Comparison of ENCODE assay signal across 8 cellular contexts in the genomic region with DNA sequence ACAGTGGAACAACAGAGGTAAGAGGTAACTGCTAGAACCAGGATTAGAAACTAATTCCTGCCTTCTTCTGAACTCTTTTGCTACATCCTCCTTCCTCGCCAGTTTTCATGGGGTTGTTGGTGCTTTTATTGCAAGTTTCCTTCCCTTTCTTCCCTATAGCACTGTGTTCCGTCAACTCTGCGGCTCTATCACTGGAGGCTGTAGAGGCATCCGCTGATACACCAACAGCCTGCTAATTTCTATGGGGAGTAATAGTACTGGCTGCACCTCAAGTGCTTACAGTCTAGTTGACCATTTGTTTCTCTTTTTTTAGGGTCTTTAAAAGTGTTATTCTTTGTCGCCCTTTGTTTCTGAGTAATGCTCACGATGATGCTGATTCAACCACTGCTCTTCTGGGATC. TPM values are rescaled to one million over a fixed set of nuclear protein-coding genes. Genes with fewer than 3 reads are reported as not detected.
A peak's percentile ranks its signal among the peaks of the same experiment; 100 is the strongest.
DNase-seq lines count a peak whose midpoint lies in the region; FAIRE-seq and TF ChIP-seq lines count a peak whose summit lies in the region.

No MANE protein-coding gene starts in this region.

- H3K4me3 ChIP-seq in dorsolateral prefrontal cortex = peak overlapping the region; percentile 72 to 100 (median 89)

- intact Hi-C loops in dorsolateral prefrontal cortex (cut with DNase I) = loop anchor here in 1 of 2 donors (2.0 to 10.0 kb wide), 4 partner anchors 57 to 603 kb away; a partner anchor contains a TSS

- no peaks in the 10 kb centered on the region for H3K9me3 Mint-ChIP-seq in activated naive CD4-positive, alpha-beta T cell treated with anti-CD3 and anti-CD28 coated beads, Interleukin-2, amount 10 ng/mL, durations not matched to agents 7 days and 5 days
- H3K9me3 Mint-ChIP-seq in nephron progenitor cell = no peaks in the 10 kb centered on the region

- peaks cover 9% of the 10 kb centered on the region for H3K36me3 Mint-ChIP-seq in activated naive CD4-positive, alpha-beta T cell treated with anti-CD3 and anti-CD28 coated beads, Interleukin-2, amount 10 ng/mL, durations not matched to agents 7 days and 5 days
- H3K36me3 Mint-ChIP-seq in nephron progenitor cell (ENCODE audit: low read depth) = peaks cover 26% of the 10 kb centered on the region

- peak overlapping the region; percentile 99 for H3K4me3 Mint-ChIP-seq in activated naive CD4-positive, alpha-beta T cell treated with anti-CD3 and anti-CD28 coated beads, Interleukin-2, amount 10 ng/mL, durations not matched to agents 7 days and 5 days
- H3K4me3 Mint-ChIP-seq in nephron progenitor cell = peak overlapping the region; percentile 100

- no peaks in the 10 kb centered on the region for H3K27me3 ChIP-seq in dorsolateral prefrontal cortex

- DNase-seq in activated naive CD4-positive, alpha-beta T cell treated with anti-CD3 and anti-CD28 coated beads, Interleukin-2, amount 10 ng/mL, durations not matched to agents 7 days and 5 days = peak; percentile 32
- DNase-seq in activated naive CD4-positive, alpha-beta T cell treated with anti-CD3 and anti-CD28 coated beads, Interleukin-2, amount 50 U/mL, for 16 hours = no peak
- DNase-seq in NOMO-1 treated with DMSO at 0.1 percent for 48 hours (lab: John Stamatoyannopoulos, UW; ENCODE audit: unreplicated experiment) (peak; percentile 44), dorsolateral prefrontal cortex (no peak), nephron progenitor cell (no peak), frontal cortex (ENCODE audit: low spot score in 2 of 2) (no peak), SK-N-DZ (ENCODE audit: low spot score) (no peak)
- no peak for DNase-seq in stimulated activated CD8-positive, alpha-beta memory T cell treated with anti-CD3 and anti-CD28 coated beads, Interleukin-4, amount 100 ng/mL, for 48 hours

- H3K4me1 Mint-ChIP-seq in activated naive CD4-positive, alpha-beta T cell treated with anti-CD3 and anti-CD28 coated beads, Interleukin-2, amount 10 ng/mL, durations not matched to agents 7 days and 5 days = peaks cover 29% of the 10 kb centered on the region
- H3K4me1 Mint-ChIP-seq in nephron progenitor cell = peaks cover 35% of the 10 kb centered on the region

- CTCF ChIA-PET in activated naive CD4-positive, alpha-beta T cell treated with anti-CD3 and anti-CD28 coated beads, Interleukin-2, amount 10 ng/mL, durations not matched to agents 7 days and 5 days (lab: Charles Lee) = no interaction called here

- peaks cover 4% of the 10 kb centered on the region for H3K27me3 Mint-ChIP-seq in activated naive CD4-positive, alpha-beta T cell treated with anti-CD3 and anti-CD28 coated beads, Interleukin-2, amount 10 ng/mL, durations not matched to agents 7 days and 5 days
- H3K27me3 Mint-ChIP-seq in nephron progenitor cell (ENCODE audit: low read depth, poor library complexity) = peaks cover 7% of the 10 kb centered on the region

- no peak for TF ChIP-seq CTCF in dorsolateral prefrontal cortex (IDR thresholded peaks at IDR 0.05 in 54 of 56, conservative IDR thresholded peaks at IDR 0.05 in 2 of 56; ENCODE audit: low read depth in 1 of 56, partially characterized antibody in 56 of 56)
- TF ChIP-seq CTCF in nephron progenitor cell (IDR thresholded peaks at IDR 0.05) = no peak

- no peak for FAIRE-seq in frontal cortex (lab: Jason Lieb, UNC)

- H3K27ac Mint-ChIP-seq in activated naive CD4-positive, alpha-beta T cell treated with anti-CD3 and anti-CD28 coated beads, Interleukin-2, amount 10 ng/mL, durations not matched to agents 7 days and 5 days = peak overlapping the region; percentile 78
- H3K27ac Mint-ChIP-seq in nephron progenitor cell = peak overlapping the region; percentile 81

- H3K27ac ChIP-seq in dorsolateral prefrontal cortex = peak overlapping the region in 7 of 59 donors; percentile 22 to 93 (median 77)

RNA-seq across cellular contexts. Expression of a gene that starts 0.8 kb away (rescaled TPM):
- total RNA-seq in dorsolateral prefrontal cortex (10 to 100 TPM in 7 of 120 experiments, 1 to 10 TPM in 113; 4.5 to 12.7 (median 7.2) TPM), frontal cortex (6.9 TPM)
- polyA plus RNA-seq in SK-N-DZ (2014; cell fraction: cytosol; rRNA removed) = 38.3 and 41.4 TPM in 2 replicates
- 13.2 and 15.7 TPM in 2 replicates for polyA plus RNA-seq in SK-N-DZ (2014; cell fraction: nucleus; rRNA removed)

RNA-seq across cellular contexts. Expression of a gene that starts 20.6 kb away (rescaled TPM):
- total RNA-seq in dorsolateral prefrontal cortex (1 to 10 TPM in 30 of 120 experiments, under 1 TPM in 30, not detected in 60; 0.49 to 2.1 (median 1.00) TPM), frontal cortex (not detected)
- not detected in 2 replicates for polyA plus RNA-seq in SK-N-DZ (2014; cell fraction: cytosol; rRNA removed)
- not detected in 2 replicates for polyA plus RNA-seq in SK-N-DZ (2014; cell fraction: nucleus; rRNA removed)

Comparison
In these comparisons a context has a peak if more than half of its experiments do, and no peak if none do; other contexts are left out.
1. DNase-seq: peak in activated naive CD4-positive, alpha-beta T cell treated with anti-CD3 and anti-CD28 coated beads, Interleukin-2, amount 10 ng/mL, durations not matched to agents 7 days and 5 days (single experiment) and NOMO-1 treated with DMSO at 0.1 percent for 48 hours (single experiment); none in activated naive CD4-positive, alpha-beta T cell treated with anti-CD3 and anti-CD28 coated beads, Interleukin-2, amount 50 U/mL, for 16 hours (single experiment), dorsolateral prefrontal cortex (0 of 10), nephron progenitor cell (single experiment), stimulated activated CD8-positive, alpha-beta memory T cell treated with anti-CD3 and anti-CD28 coated beads, Interleukin-4, amount 100 ng/mL, for 48 hours (single experiment), frontal cortex (0 of 2) and SK-N-DZ (single experiment).